In the genomic region with DNA sequence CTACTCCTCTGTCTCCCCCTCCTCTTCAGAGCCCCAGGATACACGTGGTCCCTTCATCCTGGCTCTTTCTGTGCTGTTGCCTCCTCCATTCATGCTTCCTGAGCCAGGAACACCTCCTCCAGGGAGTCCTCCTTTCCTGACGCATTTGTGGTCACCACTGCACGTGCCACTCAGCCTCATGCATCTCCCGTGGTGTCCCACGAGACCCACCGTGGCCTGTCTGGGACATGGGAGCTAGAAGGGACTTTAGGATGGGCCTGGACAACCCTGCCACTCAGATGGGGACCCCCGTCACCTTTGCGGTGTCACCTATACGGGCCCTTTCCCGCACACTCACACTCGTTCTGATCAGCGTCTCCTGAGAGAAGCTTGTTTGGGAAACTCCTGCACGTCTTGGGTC, we compare ENCODE assay signal across 9 cellular contexts. TPM values are rescaled to one million over a fixed set of nuclear protein-coding genes. Genes with fewer than 3 reads are reported as not detected.
DNase-seq lines count a peak whose midpoint lies in the region; ATAC-seq, FAIRE-seq and TF ChIP-seq lines count a peak whose summit lies in the region.
"Had no signal": no experiment of that assay in that cellular context is flagged by ENCODE, and none has a peak within 500 bp of the region (broad histone marks: within the 10 kb centered on the region; RNA-seq: fewer than 3 reads in every experiment).

No MANE protein-coding gene starts in this region.

- H3K9me3 ChIP-seq in mononuclear cell (ENCODE audit: low read depth, low read length): no peaks in the 10 kb centered on the region
- H3K9me3 ChIP-seq in thoracic aorta: no peaks in the 10 kb centered on the region

- peak; percentile 36 for FAIRE-seq in bronchial epithelial cell (lab: Jason Lieb, UNC)

- peaks cover 45% of the 10 kb centered on the region for H3K36me3 Mint-ChIP-seq in activated CD8-positive, alpha-beta memory T cell treated with anti-CD3 and anti-CD28 coated beads, Interleukin-2, amount 10 ng/mL, durations not matched to agents 7 days and 5 days

- no peak for DNase-seq in activated CD8-positive, alpha-beta memory T cell treated with anti-CD3 and anti-CD28 coated beads, Interleukin-2, amount 10 ng/mL, durations not matched to agents 7 days and 5 days
- no peak for DNase-seq in activated CD8-positive, alpha-beta memory T cell treated with anti-CD3 and anti-CD28 coated beads, Interleukin-2, amount 50 U/mL, for 4 hours
- no peak for DNase-seq in bronchial epithelial cell (ENCODE audit: low read depth)
- no peak for DNase-seq in thoracic aorta (ENCODE audit: low spot score)
- no peak for DNase-seq in activated effector memory CD4-positive, alpha-beta T cell treated with anti-CD3 and anti-CD28 coated beads, Interleukin-2, amount 50 U/mL, for 16 hours
- no peak for DNase-seq in middle frontal gyrus (ENCODE audit: extremely low spot score, low spot score)
- DNase-seq: NCI-H526 had no signal

- CTCF ChIA-PET in activated CD8-positive, alpha-beta memory T cell treated with anti-CD3 and anti-CD28 coated beads, Interleukin-2, amount 10 ng/mL, durations not matched to agents 7 days and 5 days (lab: Charles Lee): interaction anchor here (0.6 to 2.9 kb wide), 6 partner anchors 19 to 191 kb away, joined by 3 to 16 read pairs (median 4); partner anchors contain the start of genes CCIN and CLTA

- no peaks in the 10 kb centered on the region for H3K27me3 Mint-ChIP-seq in activated CD8-positive, alpha-beta memory T cell treated with anti-CD3 and anti-CD28 coated beads, Interleukin-2, amount 10 ng/mL, durations not matched to agents 7 days and 5 days

- peak overlapping the region; percentile 53 to 71 for H3K27ac ChIP-seq in thoracic aorta

- peak overlapping the region; percentile 94 for H3K27ac Mint-ChIP-seq in activated CD8-positive, alpha-beta memory T cell treated with anti-CD3 and anti-CD28 coated beads, Interleukin-2, amount 10 ng/mL, durations not matched to agents 7 days and 5 days

- no peaks in the 10 kb centered on the region for H3K36me3 ChIP-seq in bronchial epithelial cell (ENCODE audit: control insufficient read depth, insufficient read depth, low read length)
- H3K36me3 ChIP-seq in thoracic aorta: no peaks in the 10 kb centered on the region

- H3K4me3 ChIP-seq in bronchial epithelial cell (ENCODE audit: low read depth, low read length) (no peak overlapping the region), mononuclear cell (ENCODE audit: low read length) (peak overlapping the region; percentile 8), thoracic aorta (peak overlapping the region; percentile 53)

- H3K27me3 ChIP-seq in bronchial epithelial cell (ENCODE audit: control insufficient read depth, insufficient read depth, low read length) (no peaks in the 10 kb centered on the region), mononuclear cell (ENCODE audit: insufficient read depth, low read length) (no peaks in the 10 kb centered on the region), thoracic aorta (replicated peaks; ENCODE audit: insufficient read depth) (no peaks in the 10 kb centered on the region)

- no peak for TF ChIP-seq CTCF in bronchial epithelial cell (IDR thresholded peaks at IDR 0.05; ENCODE audit: insufficient read depth, low read length, severe bottlenecking)
- TF ChIP-seq CTCF in thoracic aorta (IDR thresholded peaks at IDR 0.05): no peak

- H3K4me1 Mint-ChIP-seq in activated CD8-positive, alpha-beta memory T cell treated with anti-CD3 and anti-CD28 coated beads, Interleukin-2, amount 10 ng/mL, durations not matched to agents 7 days and 5 days: peaks cover 95% of the 10 kb centered on the region

- no peak for ATAC-seq in activated CD8-positive, alpha-beta memory T cell treated with anti-CD3 and anti-CD28 coated beads, Interleukin-2, amount 10 ng/mL, durations not matched to agents 7 days and 5 days
- ATAC-seq in thoracic aorta (ENCODE audit: insufficient number of reproducible peaks, low FRiP score, low read depth) (no peak), GM19467 (IDR thresholded peaks at IDR 0.05; ENCODE audit: unreplicated experiment) (no peak)

- peaks cover 10% of the 10 kb centered on the region for H3K9me3 Mint-ChIP-seq in activated CD8-positive, alpha-beta memory T cell treated with anti-CD3 and anti-CD28 coated beads, Interleukin-2, amount 10 ng/mL, durations not matched to agents 7 days and 5 days (ENCODE audit: low read depth)

- H3K4me1 ChIP-seq in mononuclear cell (ENCODE audit: insufficient read depth, low read length) (peaks cover 100% of the 10 kb centered on the region), thoracic aorta (ENCODE audit: control insufficient read depth in 1 of 2, low read depth in 2 of 2) (peaks cover 26 to 69% of the 10 kb centered on the region in 2 donors)

- peak overlapping the region; percentile 77 for H3K4me3 Mint-ChIP-seq in activated CD8-positive, alpha-beta memory T cell treated with anti-CD3 and anti-CD28 coated beads, Interleukin-2, amount 10 ng/mL, durations not matched to agents 7 days and 5 days

RNA-seq across cellular contexts. Expression of gene GLIPR2, which starts 6.7 kb away (rescaled TPM):
- 10 to 100 TPM; 28.4 to 49.8 TPM for total RNA-seq in activated CD8-positive, alpha-beta memory T cell treated with anti-CD3 and anti-CD28 coated beads, Interleukin-2, amount 10 ng/mL, durations not matched to agents 7 days and 5 days
- total RNA-seq in bronchial epithelial cell: 0.26 and 1.8 TPM in 2 replicates
- total RNA-seq in mononuclear cell: 86.0 TPM
- 10 to 100 TPM; 47.0 to 52.1 TPM for total RNA-seq in thoracic aorta

RNA-seq across cellular contexts. Expression of gene CCIN, which starts 25.9 kb away (rescaled TPM):
- under 1 TPM in 1 of 2 experiments, not detected in 1; 0.15 TPM for total RNA-seq in activated CD8-positive, alpha-beta memory T cell treated with anti-CD3 and anti-CD28 coated beads, Interleukin-2, amount 10 ng/mL, durations not matched to agents 7 days and 5 days
- not detected in 2 replicates for total RNA-seq in bronchial epithelial cell
- 1.0 TPM for total RNA-seq in mononuclear cell
- 1 to 10 TPM; 1.6 to 2.3 TPM for total RNA-seq in thoracic aorta

RNA-seq across cellular contexts. Expression of gene CLTA, which starts 47.5 kb away (rescaled TPM):
- 100 to 1,000 TPM; 156 to 177 TPM for total RNA-seq in activated CD8-positive, alpha-beta memory T cell treated with anti-CD3 and anti-CD28 coated beads, Interleukin-2, amount 10 ng/mL, durations not matched to agents 7 days and 5 days
- total RNA-seq in bronchial epithelial cell (294 and 335 TPM in 2 replicates), mononuclear cell (77.6 TPM), thoracic aorta (100 to 1,000 TPM; 127 to 145 TPM)

Comparison
In these comparisons a context has a peak if more than half of its experiments do, and no peak if none do; other contexts are left out.
1. RNA of gene GLIPR2, which starts 6.7 kb away (total RNA-seq): 86.0 TPM in mononuclear cell (single experiment), 47.0 to 52.1 TPM in thoracic aorta and 28.4 to 49.8 TPM in activated CD8-positive, alpha-beta memory T cell treated with anti-CD3 and anti-CD28 coated beads, Interleukin-2, amount 10 ng/mL, durations not matched to agents 7 days and 5 days; 0.26 to 1.8 TPM in bronchial epithelial cell; every median in the first group is over 10 times any median in the second.